ENCODE assay signal across 7 cellular contexts in genomic region chr1:63615809-63616420, GRCh38. TPM values are rescaled to one million over a fixed set of nuclear protein-coding genes. Genes with fewer than 3 reads are reported as not detected.
DNase-seq lines count a peak whose midpoint lies in the region; ATAC-seq and TF ChIP-seq lines count a peak whose summit lies in the region.

No MANE protein-coding gene starts in this region.

- no peaks in the 10 kb centered on the region for H3K9me3 Mint-ChIP-seq in chondrocyte (ENCODE audit: low read depth)

- H3K27me3 ChIP-seq in left lung: no peaks in the 10 kb centered on the region

- intact Hi-C loops in left lung (cut with DNase I): loop anchor here in 1 of 2 donors (5.0 kb wide), 1 partner anchor 631 kb away; no protein-coding TSS in a partner anchor

- H3K4me1 ChIP-seq in left lung: peaks cover 5 to 19% of the 10 kb centered on the region in 2 donors

- H3K36me3 Mint-ChIP-seq in chondrocyte (ENCODE audit: low read depth): no peaks in the 10 kb centered on the region

- no peaks in the 10 kb centered on the region for H3K27me3 Mint-ChIP-seq in chondrocyte (ENCODE audit: low read depth)

- no peak overlapping the region for H3K27ac Mint-ChIP-seq in chondrocyte (ENCODE audit: unreplicated experiment)

- H3K27ac ChIP-seq in left lung: no peak overlapping the region

- H3K4me1 Mint-ChIP-seq in chondrocyte (ENCODE audit: low read depth): peaks cover 66% of the 10 kb centered on the region

- ATAC-seq in HG02884 (IDR thresholded peaks at IDR 0.05; ENCODE audit: unreplicated experiment) (peak; percentile 61), left lung (peak; percentile 76)

- TF ChIP-seq CTCF in GM12875 (IDR thresholded peaks at IDR 0.05; ENCODE audit: borderline replicate concordance, insufficient read depth, low read depth, low read length): peak; percentile 40; the same call in 1 of the 2 replicates
- peak; percentile 93 for TF ChIP-seq CTCF in chondrocyte (IDR thresholded peaks at IDR 0.05)
- TF ChIP-seq CTCF in left lung (IDR thresholded peaks at IDR 0.05): peak; percentile 79 to 90

- H3K9me3 ChIP-seq in left lung: no peaks in the 10 kb centered on the region

- no peak overlapping the region for H3K4me3 ChIP-seq in GM12875 (ENCODE audit: low read depth, low read length)
- H3K4me3 ChIP-seq in left lung: no peak overlapping the region

- H3K36me3 ChIP-seq in left lung: no peaks in the 10 kb centered on the region

- DNase-seq in NCI-H345 treated with DMSO at 0.1 percent for 48 hours (lab: John Stamatoyannopoulos, UW; ENCODE audit: unreplicated experiment) (peak; percentile 47), chondrocyte (ENCODE audit: low spot score) (no peak), left lung (peak in 1 of 2 donors; percentile 42)
- peak; percentile 27 for DNase-seq in activated CD4-positive, alpha-beta T cell treated with anti-CD3 and anti-CD28 coated beads for 1 hour
- DNase-seq in stimulated activated CD4-positive, alpha-beta T cell treated with anti-CD3 and anti-CD28 coated beads, TNF-alpha, amount 100 ng/mL, for 4 hours (ENCODE audit: low read depth in 3 of 3): peak; percentile 1 to 48 (median 8)

- no peak overlapping the region for H3K4me3 Mint-ChIP-seq in chondrocyte (ENCODE audit: unreplicated experiment)

RNA-seq across cellular contexts. Expression of gene PGM1, which starts 22.7 kb away (rescaled TPM):
- total RNA-seq in chondrocyte (96.9 to 111 TPM (median 104 TPM) in 3 replicates), left lung (10 to 100 TPM; 46.0 to 65.6 TPM)

Comparison
In these comparisons a context has a peak if more than half of its experiments do, and no peak if none do; other contexts are left out.
1. CTCF ChIP-seq: peak in every context shown above with its lines; median percentile 93 in chondrocyte; 84 in left lung; 40 in GM12875.